ENCODE assay signal across 1 cellular context in the genomic region with DNA sequence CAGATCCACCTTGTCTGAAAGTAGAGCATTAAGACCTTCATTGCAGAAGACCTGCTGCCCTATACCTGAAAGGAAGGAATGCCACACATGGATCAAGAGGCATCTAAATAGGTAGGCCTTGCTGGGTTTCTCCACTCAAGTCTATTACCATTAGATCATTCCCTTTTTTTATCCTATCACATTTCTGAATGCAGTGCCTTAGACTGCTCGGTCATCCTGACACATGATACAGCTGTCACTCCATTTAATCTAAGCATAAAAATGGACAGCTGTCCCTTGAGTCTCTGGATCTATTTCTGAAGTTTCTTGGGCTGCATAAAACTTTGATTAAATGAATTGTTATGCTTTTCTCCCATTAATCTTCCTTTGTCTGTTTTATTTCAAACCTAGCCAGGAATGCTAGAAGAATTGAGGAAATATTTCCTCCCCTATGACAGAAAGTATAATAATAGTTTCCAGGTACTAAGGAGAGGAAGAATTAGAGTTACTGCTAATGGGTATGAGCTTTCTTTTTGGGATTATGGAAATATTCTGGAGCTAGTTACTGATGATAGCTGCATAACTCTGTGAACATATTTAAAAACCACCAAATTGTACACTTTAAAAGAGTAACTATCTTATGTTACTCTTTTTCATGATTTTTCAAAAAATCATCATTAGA.
TF ChIP-seq lines count a peak whose summit lies in the region.

No MANE protein-coding gene starts in this region.

TF ChIP-seq in GM23338, 12 proteins besides CTCF, POLR2A, EP300 and RAD21 (continued from another document):
- TF ChIP-seq, protein P1, sequence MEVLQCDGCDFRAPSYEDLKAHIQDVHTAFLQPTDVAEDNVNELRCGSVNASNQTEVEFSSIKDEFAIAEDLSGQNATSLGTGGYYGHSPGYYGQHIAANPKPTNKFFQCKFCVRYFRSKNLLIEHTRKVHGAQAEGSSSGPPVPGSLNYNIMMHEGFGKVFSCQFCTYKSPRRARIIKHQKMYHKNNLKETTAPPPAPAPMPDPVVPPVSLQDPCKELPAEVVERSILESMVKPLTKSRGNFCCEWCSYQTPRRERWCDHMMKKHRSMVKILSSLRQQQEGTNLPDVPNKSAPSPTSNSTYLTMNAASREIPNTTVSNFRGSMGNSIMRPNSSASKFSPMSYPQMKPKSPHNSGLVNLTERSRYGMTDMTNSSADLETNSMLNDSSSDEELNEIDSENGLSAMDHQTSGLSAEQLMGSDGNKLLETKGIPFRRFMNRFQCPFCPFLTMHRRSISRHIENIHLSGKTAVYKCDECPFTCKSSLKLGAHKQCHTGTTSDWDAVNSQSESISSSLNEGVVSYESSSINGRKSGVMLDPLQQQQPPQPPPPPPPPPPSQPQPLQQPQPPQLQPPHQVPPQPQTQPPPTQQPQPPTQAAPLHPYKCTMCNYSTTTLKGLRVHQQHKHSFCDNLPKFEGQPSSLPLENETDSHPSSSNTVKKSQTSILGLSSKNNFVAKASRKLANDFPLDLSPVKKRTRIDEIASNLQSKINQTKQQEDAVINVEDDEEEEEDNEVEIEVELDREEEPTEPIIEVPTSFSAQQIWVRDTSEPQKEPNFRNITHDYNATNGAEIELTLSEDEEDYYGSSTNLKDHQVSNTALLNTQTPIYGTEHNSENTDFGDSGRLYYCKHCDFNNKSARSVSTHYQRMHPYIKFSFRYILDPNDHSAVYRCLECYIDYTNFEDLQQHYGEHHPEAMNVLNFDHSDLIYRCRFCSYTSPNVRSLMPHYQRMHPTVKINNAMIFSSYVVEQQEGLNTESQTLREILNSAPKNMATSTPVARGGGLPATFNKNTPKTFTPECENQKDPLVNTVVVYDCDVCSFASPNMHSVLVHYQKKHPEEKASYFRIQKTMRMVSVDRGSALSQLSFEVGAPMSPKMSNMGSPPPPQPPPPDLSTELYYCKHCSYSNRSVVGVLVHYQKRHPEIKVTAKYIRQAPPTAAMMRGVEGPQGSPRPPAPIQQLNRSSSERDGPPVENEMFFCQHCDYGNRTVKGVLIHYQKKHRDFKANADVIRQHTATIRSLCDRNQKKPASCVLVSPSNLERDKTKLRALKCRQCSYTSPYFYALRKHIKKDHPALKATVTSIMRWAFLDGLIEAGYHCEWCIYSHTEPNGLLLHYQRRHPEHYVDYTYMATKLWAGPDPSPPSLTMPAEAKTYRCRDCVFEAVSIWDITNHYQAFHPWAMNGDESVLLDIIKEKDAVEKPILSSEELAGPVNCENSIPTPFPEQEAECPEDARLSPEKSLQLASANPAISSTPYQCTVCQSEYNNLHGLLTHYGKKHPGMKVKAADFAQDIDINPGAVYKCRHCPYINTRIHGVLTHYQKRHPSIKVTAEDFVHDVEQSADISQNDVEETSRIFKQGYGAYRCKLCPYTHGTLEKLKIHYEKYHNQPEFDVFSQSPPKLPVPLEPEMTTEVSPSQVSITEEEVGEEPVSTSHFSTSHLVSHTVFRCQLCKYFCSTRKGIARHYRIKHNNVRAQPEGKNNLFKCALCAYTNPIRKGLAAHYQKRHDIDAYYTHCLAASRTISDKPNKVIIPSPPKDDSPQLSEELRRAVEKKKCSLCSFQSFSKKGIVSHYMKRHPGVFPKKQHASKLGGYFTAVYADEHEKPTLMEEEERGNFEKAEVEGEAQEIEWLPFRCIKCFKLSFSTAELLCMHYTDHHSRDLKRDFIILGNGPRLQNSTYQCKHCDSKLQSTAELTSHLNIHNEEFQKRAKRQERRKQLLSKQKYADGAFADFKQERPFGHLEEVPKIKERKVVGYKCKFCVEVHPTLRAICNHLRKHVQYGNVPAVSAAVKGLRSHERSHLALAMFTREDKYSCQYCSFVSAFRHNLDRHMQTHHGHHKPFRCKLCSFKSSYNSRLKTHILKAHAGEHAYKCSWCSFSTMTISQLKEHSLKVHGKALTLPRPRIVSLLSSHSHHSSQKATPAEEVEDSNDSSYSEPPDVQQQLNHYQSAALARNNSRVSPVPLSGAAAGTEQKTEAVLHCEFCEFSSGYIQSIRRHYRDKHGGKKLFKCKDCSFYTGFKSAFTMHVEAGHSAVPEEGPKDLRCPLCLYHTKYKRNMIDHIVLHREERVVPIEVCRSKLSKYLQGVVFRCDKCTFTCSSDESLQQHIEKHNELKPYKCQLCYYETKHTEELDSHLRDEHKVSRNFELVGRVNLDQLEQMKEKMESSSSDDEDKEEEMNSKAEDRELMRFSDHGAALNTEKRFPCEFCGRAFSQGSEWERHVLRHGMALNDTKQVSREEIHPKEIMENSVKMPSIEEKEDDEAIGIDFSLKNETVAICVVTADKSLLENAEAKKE (CRISPR knock-in tag; IDR thresholded peaks at IDR 0.05), result no peak
- TF ChIP-seq JUNB (IDR thresholded peaks at IDR 0.05; ENCODE audit: unreplicated experiment) (no peak), POLR2AphosphoS5 (IDR thresholded peaks at IDR 0.05; ENCODE audit: low read depth) (no peak), NANOG (IDR thresholded peaks at IDR 0.05; ENCODE audit: borderline replicate concordance) (no peak), ZNF331 (CRISPR knock-in tag; IDR thresholded peaks at IDR 0.05; ENCODE audit: low read depth) (no peak), CREB1 (CRISPR knock-in tag; IDR thresholded peaks at IDR 0.05; ENCODE audit: low read depth) (no peak), ZNF114 (CRISPR knock-in tag; IDR thresholded peaks at IDR 0.05) (no peak)
